ENCODE assay signal across 8 cellular contexts in genomic region chr2:152098033-152098797, GRCh38. TPM values are rescaled to one million over a fixed set of nuclear protein-coding genes. Genes with fewer than 3 reads are reported as not detected.
DNase-seq lines count a peak whose midpoint lies in the region; ATAC-seq and TF ChIP-seq lines count a peak whose summit lies in the region.

No MANE protein-coding gene starts in this region.

- H3K4me1 Mint-ChIP-seq in activated CD4-positive, alpha-beta memory T cell treated with anti-CD3 and anti-CD28 coated beads, Interleukin-2, amount 10 ng/mL, durations not matched to agents 7 days and 5 days = peaks cover 16% of the 10 kb centered on the region

- H3K27ac ChIP-seq in neutrophil = no peak overlapping the region

- in situ Hi-C loops in G401 (cut with HindIII; ENCODE audit: low sequenced_read_pairs) = no loop called here

- peak; percentile 42 for ATAC-seq in HG02571 (IDR thresholded peaks at IDR 0.05; ENCODE audit: unreplicated experiment)
- no peak for ATAC-seq in HG03439 (IDR thresholded peaks at IDR 0.05; ENCODE audit: unreplicated experiment)

- H3K27me3 ChIP-seq in neutrophil = peaks cover 51% of the 10 kb centered on the region

- CTCF ChIA-PET in activated CD4-positive, alpha-beta memory T cell treated with anti-CD3 and anti-CD28 coated beads, Interleukin-2, amount 10 ng/mL, durations not matched to agents 7 days and 5 days (lab: Charles Lee) = no interaction called here

- no peak overlapping the region for H3K27ac Mint-ChIP-seq in activated CD4-positive, alpha-beta memory T cell treated with anti-CD3 and anti-CD28 coated beads, Interleukin-2, amount 10 ng/mL, durations not matched to agents 7 days and 5 days

- no peak for TF ChIP-seq CTCF in foreskin fibroblast (IDR thresholded peaks at IDR 0.05; ENCODE audit: low read depth, low read length)
- TF ChIP-seq CTCF in neutrophil (IDR thresholded peaks at IDR 0.05) = no peak

- H3K36me3 Mint-ChIP-seq in activated CD4-positive, alpha-beta memory T cell treated with anti-CD3 and anti-CD28 coated beads, Interleukin-2, amount 10 ng/mL, durations not matched to agents 7 days and 5 days (ENCODE audit: low read depth) = peaks cover 3% of the 10 kb centered on the region

- H3K27me3 Mint-ChIP-seq in activated CD4-positive, alpha-beta memory T cell treated with anti-CD3 and anti-CD28 coated beads, Interleukin-2, amount 10 ng/mL, durations not matched to agents 7 days and 5 days = peaks cover 69% of the 10 kb centered on the region

- H3K4me3 Mint-ChIP-seq in activated CD4-positive, alpha-beta memory T cell treated with anti-CD3 and anti-CD28 coated beads, Interleukin-2, amount 10 ng/mL, durations not matched to agents 7 days and 5 days = peak overlapping the region; percentile 71

- peaks cover 11 to 21% of the 10 kb centered on the region in 2 experiments for H3K4me1 ChIP-seq in neutrophil (ENCODE audit: control insufficient read depth in 1 of 2, insufficient read depth in 1 of 2, low read depth in 1 of 2, low read length in 1 of 2)

- peak; percentile 27 for DNase-seq in G401 (ENCODE audit: low spot score)
- DNase-seq in activated CD4-positive, alpha-beta memory T cell treated with anti-CD3 and anti-CD28 coated beads, Interleukin-2, amount 10 ng/mL, durations not matched to agents 7 days and 5 days = no peak
- DNase-seq in foreskin fibroblast = peak; percentile 16 to 61
- no peak for DNase-seq in H4 (ENCODE audit: low spot score)
- no peak for DNase-seq in NCI-H1694 treated with DMSO at 0.1 percent for 48 hours (lab: John Stamatoyannopoulos, UW)

- H3K9me3 Mint-ChIP-seq in activated CD4-positive, alpha-beta memory T cell treated with anti-CD3 and anti-CD28 coated beads, Interleukin-2, amount 10 ng/mL, durations not matched to agents 7 days and 5 days = no peaks in the 10 kb centered on the region

- peak overlapping the region; percentile 48 to 63 for H3K4me3 ChIP-seq in foreskin fibroblast (ENCODE audit: low read depth in 1 of 2, low read length in 2 of 2)
- peak overlapping the region; percentile 65 to 85 for H3K4me3 ChIP-seq in neutrophil (ENCODE audit: low read depth in 1 of 2, low read length in 1 of 2)

- H3K36me3 ChIP-seq in neutrophil = no peaks in the 10 kb centered on the region

- POLR2A ChIA-PET in activated CD4-positive, alpha-beta memory T cell treated with anti-CD3 and anti-CD28 coated beads, Interleukin-2, amount 10 ng/mL, durations not matched to agents 7 days and 5 days (lab: Charles Lee) = no interaction called here

- H3K9me3 ChIP-seq in neutrophil = no peaks in the 10 kb centered on the region

RNA-seq across cellular contexts. Expression of gene CACNB4, which starts 0.6 kb away (rescaled TPM):
- total RNA-seq in G401 (2014; rRNA removed; shearing (Covaris generic)) = 0.12 and 4.4 TPM in 2 replicates
- total RNA-seq in activated CD4-positive, alpha-beta memory T cell treated with anti-CD3 and anti-CD28 coated beads, Interleukin-2, amount 10 ng/mL, durations not matched to agents 7 days and 5 days = under 1 TPM; 0.28 to 0.30 TPM
- total RNA-seq in H4 (2014; rRNA removed; shearing (Covaris generic)) = 0.31 and 0.79 TPM in 2 replicates

Comparison
In these comparisons a context has a peak if more than half of its experiments do, and no peak if none do; other contexts are left out.
1. DNase-seq: peak in G401 (single experiment) and foreskin fibroblast (2 of 2); none in activated CD4-positive, alpha-beta memory T cell treated with anti-CD3 and anti-CD28 coated beads, Interleukin-2, amount 10 ng/mL, durations not matched to agents 7 days and 5 days (single experiment), H4 (single experiment) and NCI-H1694 treated with DMSO at 0.1 percent for 48 hours (single experiment).